23 cellular contexts compared by ENCODE assay signal in the genomic region with DNA sequence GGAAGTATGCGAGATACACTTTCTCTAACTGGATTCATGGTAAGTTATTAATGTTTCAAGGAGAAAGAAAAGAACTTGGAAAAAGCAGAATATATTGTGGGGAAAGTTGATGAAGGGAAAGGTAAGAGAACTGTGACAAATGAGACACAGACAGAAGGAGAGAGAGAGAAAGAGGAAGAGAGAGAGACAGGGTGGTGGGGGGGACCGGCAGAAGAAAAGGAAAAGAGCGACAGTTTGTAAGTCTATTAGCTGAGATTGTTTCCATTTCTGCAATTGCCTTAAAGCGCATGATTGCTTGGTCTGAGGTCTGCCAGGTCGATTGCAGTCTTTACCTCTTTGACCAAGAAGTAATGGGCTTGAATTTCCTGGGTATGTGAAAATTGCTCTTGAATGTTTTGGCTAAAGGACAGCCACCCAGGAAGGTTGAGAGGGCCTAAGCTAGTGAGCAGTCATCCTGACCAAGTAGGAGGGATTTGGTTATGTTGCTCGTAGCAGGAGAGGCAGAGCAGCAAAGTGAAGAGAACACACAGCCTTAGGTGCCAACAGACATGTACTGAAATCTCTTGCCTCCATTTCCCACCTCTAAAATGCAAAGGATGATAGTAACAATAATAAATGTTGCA. TPM values are rescaled to one million over a fixed set of nuclear protein-coding genes. Genes with fewer than 3 reads are reported as not detected.
DNase-seq lines count a peak whose midpoint lies in the region; ATAC-seq and TF ChIP-seq lines count a peak whose summit lies in the region.
"Had no signal": no experiment of that assay in that cellular context is flagged by ENCODE, and none has a peak within 500 bp of the region (broad histone marks: within the 10 kb centered on the region; RNA-seq: fewer than 3 reads in every experiment).

No MANE protein-coding gene starts in this region.

- no peak for ATAC-seq in DND-41 (ENCODE audit: insufficient read depth, low read depth)
- ATAC-seq in naive thymus-derived CD4-positive, alpha-beta T cell = no peak
- no peak for ATAC-seq in HG02678 (IDR thresholded peaks at IDR 0.05; ENCODE audit: unreplicated experiment)
- ATAC-seq: foreskin keratinocyte, HepG2, left cardiac atrium had no signal

- peak overlapping the region; percentile 27; the same call in 1 of the 2 replicates for H3K27ac ChIP-seq in DND-41 (ENCODE audit: low read length)
- H3K27ac ChIP-seq in naive thymus-derived CD4-positive, alpha-beta T cell (ENCODE audit: low read depth, low read length) = peak overlapping the region; percentile 79
- H3K27ac ChIP-seq: foreskin keratinocyte, uterus had no signal

- H3K4me1 Mint-ChIP-seq in activated T-helper 1 cell treated with anti-CD3 and anti-CD28 coated beads, Interleukin-12 subunit alpha, Interleukin-12 subunit beta, Interleukin-2, Interleukin-4 antibody, amounts not matched to agents 30 ng/mL and 10 ng/mL and 1 ng/mL, durations not matched to agents 14 hours and 24 hours and 36 hours (ENCODE audit: low read depth) = peaks cover 84% of the 10 kb centered on the region
- peaks cover 67 to 88% (median 85%) of the 10 kb centered on the region in 7 donors for H3K4me1 Mint-ChIP-seq in naive thymus-derived CD4-positive, alpha-beta T cell

- H3K79me2 ChIP-seq in DND-41 (ENCODE audit: insufficient read depth, low read length) = peaks cover 98% of the 10 kb centered on the region

- H3K9me3 ChIP-seq in DND-41 (ENCODE audit: insufficient read depth, low read length, severe bottlenecking) (no peaks in the 10 kb centered on the region), BE2C (no peaks in the 10 kb centered on the region)
- H3K9me3 ChIP-seq in naive thymus-derived CD4-positive, alpha-beta T cell (ENCODE audit: control insufficient read depth in 2 of 3, low read length in 3 of 3) = no peaks in the 10 kb centered on the region
- H3K9me3 ChIP-seq: uterus had no signal

- H3K27me3 Mint-ChIP-seq in activated T-helper 1 cell treated with anti-CD3 and anti-CD28 coated beads, Interleukin-12 subunit alpha, Interleukin-12 subunit beta, Interleukin-2, Interleukin-4 antibody, amounts not matched to agents 30 ng/mL and 10 ng/mL and 1 ng/mL, durations not matched to agents 14 hours and 24 hours and 36 hours (ENCODE audit: insufficient read depth) = no peaks in the 10 kb centered on the region
- no peaks in the 10 kb centered on the region for H3K27me3 Mint-ChIP-seq in naive thymus-derived CD4-positive, alpha-beta T cell

- POLR2A ChIA-PET in naive thymus-derived CD4-positive, alpha-beta T cell (lab: Charles Lee) = interaction anchor here (0.7 to 1.7 kb wide), 21 partner anchors 10 to 417 kb away, joined by 3 to 17 read pairs (median 4); a partner anchor contains a TSS

- H3K36me3 ChIP-seq in DND-41 (ENCODE audit: insufficient read depth, low read length) (peaks cover 32% of the 10 kb centered on the region), BE2C (no peaks in the 10 kb centered on the region)
- no peaks in the 10 kb centered on the region for H3K36me3 ChIP-seq in naive thymus-derived CD4-positive, alpha-beta T cell (ENCODE audit: control insufficient read depth in 2 of 3, insufficient read depth in 3 of 3, low read length in 3 of 3)
- H3K36me3 ChIP-seq: uterus had no signal

- no peak overlapping the region for H3K9ac ChIP-seq in DND-41 (ENCODE audit: low read depth, low read length)

- CTCF ChIA-PET in naive thymus-derived CD4-positive, alpha-beta T cell (lab: Charles Lee) = interaction anchor here (0.7 to 1.1 kb wide), 4 partner anchors 20 to 406 kb away, joined by 3 to 6 read pairs (median 4); no protein-coding TSS in a partner anchor

- intact Hi-C loops in activated T-helper 1 cell treated with anti-CD3 and anti-CD28 coated beads, Interleukin-12 subunit alpha, Interleukin-12 subunit beta, Interleukin-2, Interleukin-4 antibody, amounts not matched to agents 30 ng/mL and 10 ng/mL and 1 ng/mL, durations not matched to agents 14 hours and 24 hours and 36 hours (cut with micrococcal nuclease) = loop anchor here (5.0 kb wide), 1 partner anchor 56 kb away; a partner anchor contains a TSS
- intact Hi-C loops in naive thymus-derived CD4-positive, alpha-beta T cell (cut with micrococcal nuclease) = loop anchor here (2.0 to 5.0 kb wide), 2 partner anchors 14 to 34 kb away; a partner anchor contains a TSS

- H3K4me3 ChIP-seq in DND-41 (ENCODE audit: low read depth in 1 of 2, low read length in 2 of 2) (no peak overlapping the region), BE2C (ENCODE audit: low read depth, low read length) (no peak overlapping the region)
- peak overlapping the region; percentile 27 for H3K4me3 ChIP-seq in naive thymus-derived CD4-positive, alpha-beta T cell (ENCODE audit: low read length)
- H3K4me3 ChIP-seq: uterus had no signal

- H3K4me1 ChIP-seq in DND-41 (ENCODE audit: insufficient read depth, low read length) (peaks cover 47% of the 10 kb centered on the region), BE2C (no peaks in the 10 kb centered on the region)
- peaks cover 91 to 97% of the 10 kb centered on the region in 2 donors for H3K4me1 ChIP-seq in naive thymus-derived CD4-positive, alpha-beta T cell (ENCODE audit: control insufficient read depth in 2 of 2, insufficient read depth in 2 of 2, low read length in 2 of 2)
- H3K4me1 ChIP-seq: foreskin keratinocyte, uterus had no signal

- DNase-seq in activated CD4-positive, CD25-positive, alpha-beta regulatory T cell treated with anti-CD3 and anti-CD28 coated beads, Interleukin-2, amount 50 U/mL, for 72 hours = peak; percentile 12
- DNase-seq in activated CD4-positive, CD25-positive, alpha-beta regulatory T cell (lab: John Stamatoyannopoulos, UW) = no peak
- DNase-seq in DND-41 = no peak
- DNase-seq in activated T-helper 1 cell treated with anti-CD3 and anti-CD28 coated beads, Interleukin-12 subunit alpha, Interleukin-12 subunit beta, Interleukin-2, Interleukin-4 antibody, amounts not matched to agents 30 ng/mL and 10 ng/mL and 1 ng/mL, durations not matched to agents 14 hours and 24 hours and 36 hours (ENCODE audit: low spot score) = no peak
- DNase-seq in naive thymus-derived CD4-positive, alpha-beta T cell = peak in 1 of 9 donors; percentile 44
- no peak for DNase-seq in BE2C
- DNase-seq in NCI-H524 (lab: John Stamatoyannopoulos, UW) = no peak
- DNase-seq: activated CD4-positive, alpha-beta T cell treated with anti-CD3 and anti-CD28 coated beads, Interleukin-2, amount 50 U/mL, for 4 hours; activated gamma-delta T cell treated with Interleukin-2 at 50 U/mL for 16 hours; COR-L47; cortex of kidney; foreskin keratinocyte; left cardiac atrium; midbrain; NCI-H2029 treated with DMSO at 0.1 percent for 48 hours; NCI-H510A; nucleus accumbens; stimulated activated naive CD4-positive, alpha-beta T cell treated with Interleukin-2 at 50 U/mL for 16 hours; T-helper 9 cell; uterus had no signal

- no peak for TF ChIP-seq CTCF in DND-41 (IDR thresholded peaks at IDR 0.05; ENCODE audit: borderline replicate concordance, extremely low read depth, low read length, poor library complexity, severe bottlenecking)
- no peak for TF ChIP-seq CTCF in BE2C (IDR thresholded peaks at IDR 0.05; ENCODE audit: low read depth, low read length)

- H3K4me3 Mint-ChIP-seq in activated T-helper 1 cell treated with anti-CD3 and anti-CD28 coated beads, Interleukin-12 subunit alpha, Interleukin-12 subunit beta, Interleukin-2, Interleukin-4 antibody, amounts not matched to agents 30 ng/mL and 10 ng/mL and 1 ng/mL, durations not matched to agents 14 hours and 24 hours and 36 hours = peak overlapping the region; percentile 80
- peak overlapping the region; percentile 76 to 98 (median 84) for H3K4me3 Mint-ChIP-seq in naive thymus-derived CD4-positive, alpha-beta T cell

- H3K27me3 ChIP-seq in DND-41 (ENCODE audit: insufficient read depth, low read length, poor library complexity) = no peaks in the 10 kb centered on the region
- H3K27me3 ChIP-seq in naive thymus-derived CD4-positive, alpha-beta T cell (ENCODE audit: control insufficient read depth in 2 of 2, insufficient read depth in 2 of 2, low read length in 2 of 2) = no peaks in the 10 kb centered on the region
- H3K27me3 ChIP-seq in BE2C = peaks cover 42% of the 10 kb centered on the region
- H3K27me3 ChIP-seq: uterus had no signal

- H3K4me2 ChIP-seq in DND-41 (ENCODE audit: insufficient read depth, low read length) = no peak overlapping the region

- H3K36me3 Mint-ChIP-seq in activated T-helper 1 cell treated with anti-CD3 and anti-CD28 coated beads, Interleukin-12 subunit alpha, Interleukin-12 subunit beta, Interleukin-2, Interleukin-4 antibody, amounts not matched to agents 30 ng/mL and 10 ng/mL and 1 ng/mL, durations not matched to agents 14 hours and 24 hours and 36 hours (ENCODE audit: low read depth) = peaks cover 25% of the 10 kb centered on the region
- H3K36me3 Mint-ChIP-seq in naive thymus-derived CD4-positive, alpha-beta T cell = peaks cover 0 to 24% (median 0%) of the 10 kb centered on the region in 5 donors
- H3K36me3 Mint-ChIP-seq: brain had no signal

- no peaks in the 10 kb centered on the region for H4K20me1 ChIP-seq in DND-41 (ENCODE audit: insufficient read depth, low read length)

- no peaks in the 10 kb centered on the region for H3K9me3 Mint-ChIP-seq in activated T-helper 1 cell treated with anti-CD3 and anti-CD28 coated beads, Interleukin-12 subunit alpha, Interleukin-12 subunit beta, Interleukin-2, Interleukin-4 antibody, amounts not matched to agents 30 ng/mL and 10 ng/mL and 1 ng/mL, durations not matched to agents 14 hours and 24 hours and 36 hours
- H3K9me3 Mint-ChIP-seq in naive thymus-derived CD4-positive, alpha-beta T cell = peaks cover 0 to 1% (median 0%) of the 10 kb centered on the region in 11 donors
- H3K9me3 Mint-ChIP-seq: brain had no signal

- H2AFZ ChIP-seq in DND-41 (ENCODE audit: low read depth, low read length) = no peak overlapping the region

- peak overlapping the region; percentile 75 for H3K27ac Mint-ChIP-seq in activated T-helper 1 cell treated with anti-CD3 and anti-CD28 coated beads, Interleukin-12 subunit alpha, Interleukin-12 subunit beta, Interleukin-2, Interleukin-4 antibody, amounts not matched to agents 30 ng/mL and 10 ng/mL and 1 ng/mL, durations not matched to agents 14 hours and 24 hours and 36 hours
- H3K27ac Mint-ChIP-seq in naive thymus-derived CD4-positive, alpha-beta T cell = peak overlapping the region in 6 of 9 donors; percentile 58 to 99 (median 97)

RNA-seq across cellular contexts. Expression of a gene that starts 23.6 kb away (rescaled TPM):
- total RNA-seq in activated T-helper 1 cell treated with anti-CD3 and anti-CD28 coated beads, Interleukin-12 subunit alpha, Interleukin-12 subunit beta, Interleukin-2, Interleukin-4 antibody, amounts not matched to agents 30 ng/mL and 10 ng/mL and 1 ng/mL, durations not matched to agents 14 hours and 24 hours and 36 hours = 1.3 and 1.7 TPM in 2 replicates
- 10 to 100 TPM in 2 of 5 experiments, 1 to 10 TPM in 3; 6.4 to 12.8 (median 9.5) TPM for total RNA-seq in naive thymus-derived CD4-positive, alpha-beta T cell
- 1 to 10 TPM; 2.6 to 3.3 TPM for polyA plus RNA-seq in naive thymus-derived CD4-positive, alpha-beta T cell
- polyA plus RNA-seq in BE2C (2012; ENCODE audit: insufficient read depth, insufficient read length, low read depth) = not detected
- total RNA-seq: foreskin keratinocyte, HepG2, left cardiac atrium, uterus had no signal
- polyA plus RNA-seq: foreskin keratinocyte, HepG2 had no signal

RNA-seq across cellular contexts. Expression of a gene that starts 35.8 kb away (rescaled TPM):
- 30.5 and 31.3 TPM in 2 replicates for total RNA-seq in activated T-helper 1 cell treated with anti-CD3 and anti-CD28 coated beads, Interleukin-12 subunit alpha, Interleukin-12 subunit beta, Interleukin-2, Interleukin-4 antibody, amounts not matched to agents 30 ng/mL and 10 ng/mL and 1 ng/mL, durations not matched to agents 14 hours and 24 hours and 36 hours
- 100 to 1,000 TPM; 108 to 156 (median 145) TPM for total RNA-seq in naive thymus-derived CD4-positive, alpha-beta T cell
- 100 to 1,000 TPM in 1 of 2 donors, 10 to 100 TPM in 1; 55.2 to 109 TPM for polyA plus RNA-seq in naive thymus-derived CD4-positive, alpha-beta T cell
- polyA plus RNA-seq in BE2C (2012; ENCODE audit: insufficient read depth, insufficient read length, low read depth) = 0.39 TPM
- total RNA-seq: foreskin keratinocyte, HepG2 had no signal
- polyA plus RNA-seq: foreskin keratinocyte had no signal

RNA-seq across cellular contexts. Expression of a gene that starts 43.1 kb away (rescaled TPM):
- 0.08 and 0.20 TPM in 2 replicates for total RNA-seq in activated T-helper 1 cell treated with anti-CD3 and anti-CD28 coated beads, Interleukin-12 subunit alpha, Interleukin-12 subunit beta, Interleukin-2, Interleukin-4 antibody, amounts not matched to agents 30 ng/mL and 10 ng/mL and 1 ng/mL, durations not matched to agents 14 hours and 24 hours and 36 hours
- total RNA-seq in naive thymus-derived CD4-positive, alpha-beta T cell = under 1 TPM in 3 of 5 experiments, not detected in 2; 0.12 to 0.60 (median 0.30) TPM
- under 1 TPM; 0.19 to 0.24 TPM for polyA plus RNA-seq in naive thymus-derived CD4-positive, alpha-beta T cell
- not detected for polyA plus RNA-seq in BE2C (2012; ENCODE audit: insufficient read depth, insufficient read length, low read depth)
- total RNA-seq: foreskin keratinocyte, HepG2, left cardiac atrium had no signal
- polyA plus RNA-seq: foreskin keratinocyte, HepG2 had no signal

RNA-seq across cellular contexts. Expression of a gene that starts 58.1 kb away (rescaled TPM):
- total RNA-seq in activated T-helper 1 cell treated with anti-CD3 and anti-CD28 coated beads, Interleukin-12 subunit alpha, Interleukin-12 subunit beta, Interleukin-2, Interleukin-4 antibody, amounts not matched to agents 30 ng/mL and 10 ng/mL and 1 ng/mL, durations not matched to agents 14 hours and 24 hours and 36 hours = 0.05 and 0.39 TPM in 2 replicates
- total RNA-seq in naive thymus-derived CD4-positive, alpha-beta T cell = 10 to 100 TPM in 1 of 5 experiments, 1 to 10 TPM in 1, under 1 TPM in 3; 0.11 to 10.6 (median 0.51) TPM
- polyA plus RNA-seq in naive thymus-derived CD4-positive, alpha-beta T cell = under 1 TPM in 1 of 2 donors, not detected in 1; 0.20 TPM
- polyA plus RNA-seq in BE2C (2012; ENCODE audit: insufficient read depth, insufficient read length, low read depth) = not detected
- total RNA-seq: HepG2 had no signal
- polyA plus RNA-seq: HepG2 had no signal
